1 cellular context compared by ENCODE assay signal in the genomic region with DNA sequence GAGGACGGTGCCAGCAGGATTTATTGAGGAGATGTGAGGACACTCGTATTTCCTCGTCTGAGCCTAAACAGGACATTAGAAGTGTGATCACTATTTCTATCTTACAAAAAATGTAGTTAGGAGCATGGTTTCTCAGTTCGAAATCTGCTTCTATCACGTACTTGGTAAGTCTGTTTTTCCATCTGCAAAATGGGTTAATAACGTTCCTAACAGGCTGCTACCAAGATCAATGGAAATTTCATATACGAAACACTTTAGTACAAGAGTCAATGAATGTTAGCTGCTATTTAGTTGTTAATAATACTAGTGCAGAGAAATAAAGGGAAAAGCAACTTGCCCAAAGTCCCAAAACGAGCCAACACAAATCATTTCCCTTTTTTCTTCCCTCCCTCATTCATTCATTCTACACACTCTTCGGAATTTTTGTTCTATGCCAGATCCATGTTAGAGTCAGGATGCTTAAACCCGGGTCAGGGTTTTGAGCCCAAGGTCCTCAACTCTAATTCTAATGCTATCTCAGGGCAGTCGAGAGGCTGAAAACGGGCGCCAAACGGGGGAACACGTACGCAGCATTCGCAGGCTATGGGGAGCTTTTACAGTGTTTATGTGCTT.
A peak's percentile ranks its signal among the peaks of the same experiment; 100 is the strongest.
TF ChIP-seq lines count a peak whose summit lies in the region.

No MANE protein-coding gene starts in this region.

TF ChIP-seq in HepG2, 621 proteins besides CTCF, POLR2A, EP300 and RAD21:
- TF ChIP-seq SP4 (CRISPR knock-in tag; IDR thresholded peaks at IDR 0.05): no peak
- TF ChIP-seq ZNF430 (CRISPR knock-in tag; IDR thresholded peaks at IDR 0.05): 0 out of 2 replicates have a peak, but pooled peaks have one; percentile 13
- TF ChIP-seq HNF4G (IDR thresholded peaks at IDR 0.05; ENCODE audit: borderline replicate concordance, low read depth, low read length): no peak
- TF ChIP-seq HNF4G (CRISPR knock-in tag; IDR thresholded peaks at IDR 0.05; ENCODE audit: borderline replicate concordance, low read depth): no peak
- TF ChIP-seq SIN3A (IDR thresholded peaks at IDR 0.05; ENCODE audit: borderline replicate concordance, low read depth, low read length): 0 out of 2 replicates have a peak, but pooled peaks have one; percentile 14
- TF ChIP-seq ZNF451 (CRISPR knock-in tag; IDR thresholded peaks at IDR 0.05): no peak
- no peak for TF ChIP-seq ZNF850 (CRISPR knock-in tag; conservative IDR thresholded peaks at IDR 0.05)
- 0 out of 2 replicates have a peak, but pooled peaks have one; percentile 15 for TF ChIP-seq ZBTB42 (CRISPR knock-in tag; IDR thresholded peaks at IDR 0.05)
- 0 out of 2 replicates have a peak, but pooled peaks have one; percentile 49 for TF ChIP-seq PAX8 (CRISPR knock-in tag; IDR thresholded peaks at IDR 0.05; ENCODE audit: borderline replicate concordance)
- TF ChIP-seq KDM1A (CRISPR knock-in tag; IDR thresholded peaks at IDR 0.05): 0 out of 2 replicates have a peak, but pooled peaks have one; percentile 26
- 0 out of 2 replicates have a peak, but pooled peaks have one; percentile 5 for TF ChIP-seq PAXIP1 (CRISPR knock-in tag; conservative IDR thresholded peaks at IDR 0.05)
- peak; percentile 94 for TF ChIP-seq ZNF629 (CRISPR knock-in tag; conservative IDR thresholded peaks at IDR 0.05)
- 0 out of 2 replicates have a peak, but pooled peaks have one; percentile 8 for TF ChIP-seq ZNF362 (CRISPR knock-in tag; IDR thresholded peaks at IDR 0.05; ENCODE audit: borderline replicate concordance)
- no peak for TF ChIP-seq ZNF296 (CRISPR knock-in tag; conservative IDR thresholded peaks at IDR 0.05)
- no peak for TF ChIP-seq ZFAT (CRISPR knock-in tag; conservative IDR thresholded peaks at IDR 0.05)
- 0 out of 2 replicates have a peak, but pooled peaks have one; percentile 22 for TF ChIP-seq ZNF770 (CRISPR knock-in tag; IDR thresholded peaks at IDR 0.05)
- 0 out of 2 replicates have a peak, but pooled peaks have one; percentile 15 for TF ChIP-seq NR2F2 (IDR thresholded peaks at IDR 0.05; ENCODE audit: borderline replicate concordance, low read depth)
